ENCODE assay signal across 1 cellular context in the genomic region with DNA sequence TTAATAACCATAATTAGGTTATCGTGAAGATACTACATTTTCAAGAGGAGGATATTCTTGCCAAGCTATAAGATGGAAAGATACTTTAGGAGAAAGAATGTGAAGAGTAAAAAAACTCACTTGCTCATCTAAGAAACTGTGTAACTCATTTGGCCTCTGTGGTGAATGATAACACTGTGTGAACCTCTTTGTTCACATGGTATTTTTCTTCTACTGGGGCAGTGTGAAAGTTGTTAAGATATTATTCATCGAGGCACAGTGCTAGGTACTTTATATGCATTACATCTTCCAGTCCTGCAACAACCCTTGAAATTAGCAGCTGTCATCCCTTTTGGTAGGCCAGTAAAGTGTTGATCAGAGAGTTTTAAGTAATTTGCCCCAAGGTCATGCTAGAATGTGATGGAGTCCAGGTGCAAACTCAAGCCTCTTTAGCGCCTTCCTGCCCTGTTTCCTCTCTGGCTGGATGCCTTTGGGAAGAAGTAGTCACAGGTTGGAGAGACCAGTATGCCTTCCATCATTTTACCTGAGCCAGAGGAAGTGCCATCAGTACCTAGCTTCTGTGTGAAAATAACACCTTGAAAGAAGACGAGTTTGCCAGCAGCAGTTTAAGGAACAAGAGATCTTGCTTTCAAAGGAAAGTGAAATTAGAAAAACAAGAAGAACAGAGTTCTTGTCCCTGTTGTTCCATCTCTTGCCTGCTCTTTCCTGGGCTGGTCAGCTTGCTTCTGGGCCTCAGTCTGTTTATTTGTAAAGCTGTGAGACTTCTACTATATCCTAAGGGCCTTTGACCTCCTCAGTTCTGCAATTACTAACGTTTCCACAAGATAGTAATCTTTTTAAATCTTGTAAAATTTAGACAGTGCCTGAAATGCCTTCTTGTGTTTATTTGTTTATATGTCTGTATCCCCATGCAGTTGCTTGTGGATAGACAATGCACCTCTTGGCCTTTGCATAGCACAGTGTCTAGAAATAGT.
TF ChIP-seq lines count a peak whose summit lies in the region.

No MANE protein-coding gene starts in this region.

TF ChIP-seq in GM23338, 12 proteins besides CTCF, POLR2A, EP300 and RAD21 (continued from another document):
- TF ChIP-seq, protein P1, sequence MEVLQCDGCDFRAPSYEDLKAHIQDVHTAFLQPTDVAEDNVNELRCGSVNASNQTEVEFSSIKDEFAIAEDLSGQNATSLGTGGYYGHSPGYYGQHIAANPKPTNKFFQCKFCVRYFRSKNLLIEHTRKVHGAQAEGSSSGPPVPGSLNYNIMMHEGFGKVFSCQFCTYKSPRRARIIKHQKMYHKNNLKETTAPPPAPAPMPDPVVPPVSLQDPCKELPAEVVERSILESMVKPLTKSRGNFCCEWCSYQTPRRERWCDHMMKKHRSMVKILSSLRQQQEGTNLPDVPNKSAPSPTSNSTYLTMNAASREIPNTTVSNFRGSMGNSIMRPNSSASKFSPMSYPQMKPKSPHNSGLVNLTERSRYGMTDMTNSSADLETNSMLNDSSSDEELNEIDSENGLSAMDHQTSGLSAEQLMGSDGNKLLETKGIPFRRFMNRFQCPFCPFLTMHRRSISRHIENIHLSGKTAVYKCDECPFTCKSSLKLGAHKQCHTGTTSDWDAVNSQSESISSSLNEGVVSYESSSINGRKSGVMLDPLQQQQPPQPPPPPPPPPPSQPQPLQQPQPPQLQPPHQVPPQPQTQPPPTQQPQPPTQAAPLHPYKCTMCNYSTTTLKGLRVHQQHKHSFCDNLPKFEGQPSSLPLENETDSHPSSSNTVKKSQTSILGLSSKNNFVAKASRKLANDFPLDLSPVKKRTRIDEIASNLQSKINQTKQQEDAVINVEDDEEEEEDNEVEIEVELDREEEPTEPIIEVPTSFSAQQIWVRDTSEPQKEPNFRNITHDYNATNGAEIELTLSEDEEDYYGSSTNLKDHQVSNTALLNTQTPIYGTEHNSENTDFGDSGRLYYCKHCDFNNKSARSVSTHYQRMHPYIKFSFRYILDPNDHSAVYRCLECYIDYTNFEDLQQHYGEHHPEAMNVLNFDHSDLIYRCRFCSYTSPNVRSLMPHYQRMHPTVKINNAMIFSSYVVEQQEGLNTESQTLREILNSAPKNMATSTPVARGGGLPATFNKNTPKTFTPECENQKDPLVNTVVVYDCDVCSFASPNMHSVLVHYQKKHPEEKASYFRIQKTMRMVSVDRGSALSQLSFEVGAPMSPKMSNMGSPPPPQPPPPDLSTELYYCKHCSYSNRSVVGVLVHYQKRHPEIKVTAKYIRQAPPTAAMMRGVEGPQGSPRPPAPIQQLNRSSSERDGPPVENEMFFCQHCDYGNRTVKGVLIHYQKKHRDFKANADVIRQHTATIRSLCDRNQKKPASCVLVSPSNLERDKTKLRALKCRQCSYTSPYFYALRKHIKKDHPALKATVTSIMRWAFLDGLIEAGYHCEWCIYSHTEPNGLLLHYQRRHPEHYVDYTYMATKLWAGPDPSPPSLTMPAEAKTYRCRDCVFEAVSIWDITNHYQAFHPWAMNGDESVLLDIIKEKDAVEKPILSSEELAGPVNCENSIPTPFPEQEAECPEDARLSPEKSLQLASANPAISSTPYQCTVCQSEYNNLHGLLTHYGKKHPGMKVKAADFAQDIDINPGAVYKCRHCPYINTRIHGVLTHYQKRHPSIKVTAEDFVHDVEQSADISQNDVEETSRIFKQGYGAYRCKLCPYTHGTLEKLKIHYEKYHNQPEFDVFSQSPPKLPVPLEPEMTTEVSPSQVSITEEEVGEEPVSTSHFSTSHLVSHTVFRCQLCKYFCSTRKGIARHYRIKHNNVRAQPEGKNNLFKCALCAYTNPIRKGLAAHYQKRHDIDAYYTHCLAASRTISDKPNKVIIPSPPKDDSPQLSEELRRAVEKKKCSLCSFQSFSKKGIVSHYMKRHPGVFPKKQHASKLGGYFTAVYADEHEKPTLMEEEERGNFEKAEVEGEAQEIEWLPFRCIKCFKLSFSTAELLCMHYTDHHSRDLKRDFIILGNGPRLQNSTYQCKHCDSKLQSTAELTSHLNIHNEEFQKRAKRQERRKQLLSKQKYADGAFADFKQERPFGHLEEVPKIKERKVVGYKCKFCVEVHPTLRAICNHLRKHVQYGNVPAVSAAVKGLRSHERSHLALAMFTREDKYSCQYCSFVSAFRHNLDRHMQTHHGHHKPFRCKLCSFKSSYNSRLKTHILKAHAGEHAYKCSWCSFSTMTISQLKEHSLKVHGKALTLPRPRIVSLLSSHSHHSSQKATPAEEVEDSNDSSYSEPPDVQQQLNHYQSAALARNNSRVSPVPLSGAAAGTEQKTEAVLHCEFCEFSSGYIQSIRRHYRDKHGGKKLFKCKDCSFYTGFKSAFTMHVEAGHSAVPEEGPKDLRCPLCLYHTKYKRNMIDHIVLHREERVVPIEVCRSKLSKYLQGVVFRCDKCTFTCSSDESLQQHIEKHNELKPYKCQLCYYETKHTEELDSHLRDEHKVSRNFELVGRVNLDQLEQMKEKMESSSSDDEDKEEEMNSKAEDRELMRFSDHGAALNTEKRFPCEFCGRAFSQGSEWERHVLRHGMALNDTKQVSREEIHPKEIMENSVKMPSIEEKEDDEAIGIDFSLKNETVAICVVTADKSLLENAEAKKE (CRISPR knock-in tag; IDR thresholded peaks at IDR 0.05), result no peak
- TF ChIP-seq NANOG (IDR thresholded peaks at IDR 0.05; ENCODE audit: borderline replicate concordance), result no peak
- TF ChIP-seq, protein P2, sequence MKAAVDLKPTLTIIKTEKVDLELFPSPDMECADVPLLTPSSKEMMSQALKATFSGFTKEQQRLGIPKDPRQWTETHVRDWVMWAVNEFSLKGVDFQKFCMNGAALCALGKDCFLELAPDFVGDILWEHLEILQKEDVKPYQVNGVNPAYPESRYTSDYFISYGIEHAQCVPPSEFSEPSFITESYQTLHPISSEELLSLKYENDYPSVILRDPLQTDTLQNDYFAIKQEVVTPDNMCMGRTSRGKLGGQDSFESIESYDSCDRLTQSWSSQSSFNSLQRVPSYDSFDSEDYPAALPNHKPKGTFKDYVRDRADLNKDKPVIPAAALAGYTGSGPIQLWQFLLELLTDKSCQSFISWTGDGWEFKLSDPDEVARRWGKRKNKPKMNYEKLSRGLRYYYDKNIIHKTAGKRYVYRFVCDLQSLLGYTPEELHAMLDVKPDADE (IDR thresholded peaks at IDR 0.05), result no peak
- no peak for TF ChIP-seq CREB1 (CRISPR knock-in tag; IDR thresholded peaks at IDR 0.05; ENCODE audit: low read depth)
- TF ChIP-seq STAT1 (IDR thresholded peaks at IDR 0.05; ENCODE audit: unreplicated experiment), result no peak
